ENCODE assay signal across 9 cellular contexts in the genomic region with DNA sequence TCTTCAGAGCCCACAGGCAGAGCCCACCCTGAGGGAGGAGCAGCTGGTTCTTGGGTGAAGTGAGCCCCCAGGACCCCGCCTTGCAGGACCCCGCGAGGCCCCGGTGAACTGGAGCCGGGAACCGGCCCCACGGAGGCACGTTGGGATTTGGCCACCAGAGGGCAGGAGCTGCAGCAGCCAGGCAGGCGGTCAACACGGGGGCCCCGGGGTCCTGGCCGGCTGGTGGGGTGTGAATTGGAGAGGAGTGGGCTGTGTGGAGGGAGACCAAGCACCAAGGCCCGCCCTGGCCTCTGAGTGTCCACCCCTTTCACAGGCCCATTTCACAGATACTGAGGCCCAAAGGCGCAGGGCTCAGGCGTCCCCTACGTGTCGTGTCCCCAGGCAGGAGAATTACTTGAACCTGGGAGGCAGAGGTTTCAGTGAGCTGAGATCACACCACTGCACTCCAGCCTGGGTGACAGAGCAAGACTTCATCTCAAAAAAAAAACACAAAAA. TPM values are rescaled to one million over a fixed set of nuclear protein-coding genes. Genes with fewer than 3 reads are reported as not detected.
DNase-seq lines count a peak whose midpoint lies in the region; ATAC-seq, FAIRE-seq and TF ChIP-seq lines count a peak whose summit lies in the region.
"Had no signal": no experiment of that assay in that cellular context is flagged by ENCODE, and none has a peak within 500 bp of the region (broad histone marks: within the 10 kb centered on the region; RNA-seq: fewer than 3 reads in every experiment).

No MANE protein-coding gene starts in this region.

- DNase-seq in NOMO-1 (lab: John Stamatoyannopoulos, UW; ENCODE audit: unreplicated experiment in 2 of 2): peak; percentile 9 to 14
- no peak for DNase-seq in NOMO-1 treated with dmso at 0.1 percent for 144 hours (lab: John Stamatoyannopoulos, UW; ENCODE audit: unreplicated experiment)
- no peak for DNase-seq in endothelial cell of umbilical vein (ENCODE audit: low read depth, low spot score)
- DNase-seq in sciatic nerve (ENCODE audit: low spot score): no peak
- DNase-seq in SW480 (ENCODE audit: low spot score): no peak
- DNase-seq in NCI-H1436 treated with DMSO at 0.1 percent for 48 hours (lab: John Stamatoyannopoulos, UW): no peak
- DNase-seq: NCI-H524 had no signal

- no TSS peak for BruUV-seq in endothelial cell of umbilical vein (replicated peaks; lab: Mats Ljungman, UMichigan)

- no peaks in the 10 kb centered on the region for H3K9me1 ChIP-seq in endothelial cell of umbilical vein (replicated peaks; ENCODE audit: control insufficient read depth, extremely low read depth, insufficient read depth, low read length)

- intact Hi-C loops in endothelial cell of umbilical vein (cut with micrococcal nuclease): loop anchor here (1.0 kb wide), 1 partner anchor 26 kb away; no protein-coding TSS in a partner anchor
- intact Hi-C loops in sciatic nerve (cut with DNase I): no loop called here

- H3K79me2 ChIP-seq in OCI-LY1 (ENCODE audit: insufficient read depth, low read length): no peaks in the 10 kb centered on the region
- H3K79me2 ChIP-seq in endothelial cell of umbilical vein (ENCODE audit: control insufficient read depth, insufficient read depth, low read length): no peaks in the 10 kb centered on the region

- peaks cover 4% of the 10 kb centered on the region; the same call in 1 of the 2 replicates for H3K27me3 ChIP-seq in OCI-LY1 (ENCODE audit: insufficient read depth, low read length)
- H3K27me3 ChIP-seq in endothelial cell of umbilical vein (ENCODE audit: control insufficient read depth in 2 of 2, insufficient read depth in 2 of 2, low read length in 2 of 2): no peaks in the 10 kb centered on the region

- dilution Hi-C loops in endothelial cell of umbilical vein (cut with MboI; ENCODE audit: extremely low pct_ligation_motif_present, low sequenced_read_pairs): no loop called here

- peak; percentile 58 for FAIRE-seq in endothelial cell of umbilical vein (lab: Jason Lieb, UNC)

- H3K4me2 ChIP-seq in OCI-LY1 (ENCODE audit: low read length) (no peak overlapping the region), endothelial cell of umbilical vein (ENCODE audit: insufficient read depth, low read length) (no peak overlapping the region)

- H3K4me3 ChIP-seq in OCI-LY1 (ENCODE audit: low read depth, low read length, poor library complexity, severe bottlenecking) (no peak overlapping the region), endothelial cell of umbilical vein (replicated peaks in 1 of 3; ENCODE audit: insufficient read depth in 1 of 3, low read depth in 1 of 3, low read length in 3 of 3) (no peak overlapping the region)

- H3K4me1 ChIP-seq in OCI-LY1 (ENCODE audit: insufficient read depth, low read length, severe bottlenecking): peaks cover 7% of the 10 kb centered on the region
- peaks cover 2% of the 10 kb centered on the region for H3K4me1 ChIP-seq in endothelial cell of umbilical vein (ENCODE audit: control insufficient read depth, extremely low read depth, insufficient read depth, low read length)

- H4K20me1 ChIP-seq in OCI-LY1 (ENCODE audit: insufficient read depth, low read length) (no peaks in the 10 kb centered on the region), endothelial cell of umbilical vein (replicated peaks; ENCODE audit: control insufficient read depth, extremely low read depth, insufficient read depth, low read length) (no peaks in the 10 kb centered on the region)

- TF ChIP-seq CTCF in OCI-LY1 (IDR thresholded peaks at IDR 0.05; ENCODE audit: low read length) (peak; percentile 66), endothelial cell of umbilical vein (IDR thresholded peaks at IDR 0.05; ENCODE audit: extremely low read depth in 1 of 2, insufficient read depth in 1 of 2, low read depth in 1 of 2, low read length in 2 of 2) (peak; percentile 80 to 85)

- CTCF ChIA-PET in endothelial cell of umbilical vein (lab: Charles Lee): interaction anchor here (0.9 to 4.1 kb wide), 20 partner anchors 8 to 246 kb away, joined by 3 to 48 read pairs (median 8); a partner anchor contains a TSS

- H3K9ac ChIP-seq in OCI-LY1 (ENCODE audit: low read length) (no peak overlapping the region), endothelial cell of umbilical vein (replicated peaks; ENCODE audit: extremely low read depth, insufficient read depth, low read length) (no peak overlapping the region)

- no peaks in the 10 kb centered on the region for H3K9me3 ChIP-seq in OCI-LY1 (ENCODE audit: low read length)
- H3K9me3 ChIP-seq in endothelial cell of umbilical vein (replicated peaks; ENCODE audit: control insufficient read depth, insufficient read depth, low read length): no peaks in the 10 kb centered on the region

- H3K36me3 ChIP-seq in OCI-LY1 (ENCODE audit: insufficient read depth, low read length) (no peaks in the 10 kb centered on the region), endothelial cell of umbilical vein (ENCODE audit: control insufficient read depth in 2 of 2, extremely low read depth in 1 of 2, insufficient read depth in 2 of 2, low read length in 2 of 2) (no peaks in the 10 kb centered on the region)

- no peaks in the 10 kb centered on the region for H3F3A ChIP-seq in OCI-LY1 (ENCODE audit: insufficient read depth, low read length)

- H3K27ac ChIP-seq in OCI-LY1 (ENCODE audit: low read depth, low read length, poor library complexity, severe bottlenecking): no peak overlapping the region
- H3K27ac ChIP-seq in endothelial cell of umbilical vein (ENCODE audit: insufficient read depth, low read depth, low read length): no peak overlapping the region

- no peak for TF ChIP-seq POLR2A in endothelial cell of umbilical vein (IDR thresholded peaks at IDR 0.05; ENCODE audit: low read depth, low read length)

- H2AFZ ChIP-seq in OCI-LY1 (ENCODE audit: low read length) (no peak overlapping the region), endothelial cell of umbilical vein (ENCODE audit: low read depth, low read length) (no peak overlapping the region)

- POLR2A ChIA-PET in endothelial cell of umbilical vein (lab: Charles Lee): no interaction called here

- no peaks in the 10 kb centered on the region for H3K9me2 ChIP-seq in OCI-LY1 (ENCODE audit: low read depth, low read length)

- ATAC-seq in sciatic nerve (peak; percentile 17), HG03280 (IDR thresholded peaks at IDR 0.05; ENCODE audit: unreplicated experiment) (no peak)

TF ChIP-seq in endothelial cell of umbilical vein, 7 proteins besides CTCF, POLR2A, EP300 and RAD21 (continues in another document):
- no peak for TF ChIP-seq EZH2 (IDR thresholded peaks at IDR 0.05; ENCODE audit: borderline replicate concordance, low read depth, low read length, severe bottlenecking)
- no peak for TF ChIP-seq MYC (IDR thresholded peaks at IDR 0.05; ENCODE audit: low read depth, low read length)

RNA-seq across cellular contexts. Expression of a gene that starts 2.2 kb away (rescaled TPM):
- 0.44 and 0.60 TPM in 2 replicates for total RNA-seq in endothelial cell of umbilical vein
- 0.37 and 0.99 TPM in 2 replicates for polyA plus RNA-seq in endothelial cell of umbilical vein
- polyA plus RNA-seq in endothelial cell of umbilical vein (2011; cell fraction: cytosol; rRNA removed): 0.06 and 0.38 TPM in 2 replicates
- 1.1 and 1.4 TPM in 2 replicates for polyA plus RNA-seq in endothelial cell of umbilical vein (2011; cell fraction: nucleus; rRNA removed)
- polyA plus RNA-seq in endothelial cell of umbilical vein (2012): 0.15 and 0.17 TPM in 2 replicates
- 0.55 and 0.66 TPM in 2 replicates for polyA minus RNA-seq in endothelial cell of umbilical vein
- polyA minus RNA-seq in endothelial cell of umbilical vein (2011; cell fraction: cytosol; rRNA and poly(A)+ RNA removed): not detected
- polyA minus RNA-seq in endothelial cell of umbilical vein (2011; cell fraction: nucleus; rRNA and poly(A)+ RNA removed): 0.48 TPM in 1 of 2 replicates, not detected in the other
- total RNA-seq in sciatic nerve: not detected

RNA-seq across cellular contexts. Expression of a gene that starts 40.1 kb away (rescaled TPM):
- total RNA-seq in endothelial cell of umbilical vein: 1.5 and 2.0 TPM in 2 replicates
- polyA plus RNA-seq in endothelial cell of umbilical vein: 5.4 and 5.9 TPM in 2 replicates
- 1.6 and 3.1 TPM in 2 replicates for polyA plus RNA-seq in endothelial cell of umbilical vein (2011; cell fraction: cytosol; rRNA removed)
- polyA plus RNA-seq in endothelial cell of umbilical vein (2011; cell fraction: nucleus; rRNA removed): 83.3 and 124 TPM in 2 replicates
- 8.3 and 11.2 TPM in 2 replicates for polyA plus RNA-seq in endothelial cell of umbilical vein (2012)
- polyA minus RNA-seq in endothelial cell of umbilical vein: 1.9 and 7.6 TPM in 2 replicates
- 7.4 TPM for polyA minus RNA-seq in endothelial cell of umbilical vein (2011; cell fraction: cytosol; rRNA and poly(A)+ RNA removed)
- 5.1 and 7.8 TPM in 2 replicates for polyA minus RNA-seq in endothelial cell of umbilical vein (2011; cell fraction: nucleus; rRNA and poly(A)+ RNA removed)
- not detected for total RNA-seq in sciatic nerve

RNA-seq across cellular contexts. Expression of a gene that starts 41.9 kb away (rescaled TPM):
- 83.9 and 86.3 TPM in 2 replicates for total RNA-seq in endothelial cell of umbilical vein
- 101 and 110 TPM in 2 replicates for polyA plus RNA-seq in endothelial cell of umbilical vein
- 64.1 and 84.6 TPM in 2 replicates for polyA plus RNA-seq in endothelial cell of umbilical vein (2011; cell fraction: cytosol; rRNA removed)
- 98.7 and 105 TPM in 2 replicates for polyA plus RNA-seq in endothelial cell of umbilical vein (2011; cell fraction: nucleus; rRNA removed)
- polyA plus RNA-seq in endothelial cell of umbilical vein (2012): 67.5 and 82.6 TPM in 2 replicates
- 82.6 and 99.7 TPM in 2 replicates for polyA minus RNA-seq in endothelial cell of umbilical vein
- 64.0 TPM for polyA minus RNA-seq in endothelial cell of umbilical vein (2011; cell fraction: cytosol; rRNA and poly(A)+ RNA removed)
- polyA minus RNA-seq in endothelial cell of umbilical vein (2011; cell fraction: nucleus; rRNA and poly(A)+ RNA removed): 24.9 and 33.4 TPM in 2 replicates
- 55.8 TPM for total RNA-seq in sciatic nerve

RNA-seq across cellular contexts. Expression of a gene that starts 42.0 kb away (rescaled TPM):
- total RNA-seq in endothelial cell of umbilical vein: 11.4 and 13.7 TPM in 2 replicates
- 3.5 and 4.7 TPM in 2 replicates for polyA plus RNA-seq in endothelial cell of umbilical vein
- polyA plus RNA-seq in endothelial cell of umbilical vein (2011; cell fraction: cytosol; rRNA removed): 3.8 and 3.9 TPM in 2 replicates
- polyA plus RNA-seq in endothelial cell of umbilical vein (2011; cell fraction: nucleus; rRNA removed): 9.7 and 11.2 TPM in 2 replicates
- polyA plus RNA-seq in endothelial cell of umbilical vein (2012): 6.5 and 6.8 TPM in 2 replicates
- polyA minus RNA-seq in endothelial cell of umbilical vein: 4.0 and 4.4 TPM in 2 replicates
- polyA minus RNA-seq in endothelial cell of umbilical vein (2011; cell fraction: cytosol; rRNA and poly(A)+ RNA removed): 4.4 TPM
- polyA minus RNA-seq in endothelial cell of umbilical vein (2011; cell fraction: nucleus; rRNA and poly(A)+ RNA removed): 5.0 and 5.3 TPM in 2 replicates
- 6.5 TPM for total RNA-seq in sciatic nerve

RNA-seq across cellular contexts. Expression of a gene that starts 55.2 kb away (rescaled TPM):
- total RNA-seq in endothelial cell of umbilical vein (1,463 and 1,769 TPM in 2 replicates), sciatic nerve (1,500 TPM)
- 5,670 and 7,559 TPM in 2 replicates for polyA plus RNA-seq in endothelial cell of umbilical vein
- 2,984 and 4,467 TPM in 2 replicates for polyA plus RNA-seq in endothelial cell of umbilical vein (2011; cell fraction: cytosol; rRNA removed)
- polyA plus RNA-seq in endothelial cell of umbilical vein (2011; cell fraction: nucleus; rRNA removed): 991 and 1,041 TPM in 2 replicates
- 1,852 and 3,445 TPM in 2 replicates for polyA plus RNA-seq in endothelial cell of umbilical vein (2012)
- polyA minus RNA-seq in endothelial cell of umbilical vein: 1,015 and 1,258 TPM in 2 replicates
- 1,960 TPM for polyA minus RNA-seq in endothelial cell of umbilical vein (2011; cell fraction: cytosol; rRNA and poly(A)+ RNA removed)
- 130 and 394 TPM in 2 replicates for polyA minus RNA-seq in endothelial cell of umbilical vein (2011; cell fraction: nucleus; rRNA and poly(A)+ RNA removed)

Comparison
In these comparisons a context has a peak if more than half of its experiments do, and no peak if none do; other contexts are left out.
1. DNase-seq: peak in NOMO-1 (2 of 2); none in NOMO-1 treated with dmso at 0.1 percent for 144 hours (single experiment), endothelial cell of umbilical vein (single experiment), sciatic nerve (single experiment), SW480 (single experiment) and NCI-H1436 treated with DMSO at 0.1 percent for 48 hours (single experiment).